Comparison of ENCODE assay signal across 21 cellular contexts in genomic region chr6:155329460-155330132, GRCh38. TPM values are rescaled to one million over a fixed set of nuclear protein-coding genes. Genes with fewer than 3 reads are reported as not detected.
DNase-seq lines count a peak whose midpoint lies in the region; ATAC-seq and TF ChIP-seq lines count a peak whose summit lies in the region.
"Had no signal": no experiment of that assay in that cellular context is flagged by ENCODE, and none has a peak within 500 bp of the region (broad histone marks: within the 10 kb centered on the region; RNA-seq: fewer than 3 reads in every experiment).

No MANE protein-coding gene starts in this region.

- CTCF ChIA-PET in Calu3 (lab: Charles Lee), result interaction anchor here (0.6 to 2.3 kb wide), 4 partner anchors 14 to 1051 kb away, joined by 3 to 12 read pairs (median 3); no protein-coding TSS in a partner anchor

- intact Hi-C loops in Calu3 (cut with micrococcal nuclease; ENCODE audit: unreplicated experiment), result loop anchor here (5.0 to 10.0 kb wide), 4 partner anchors 165 to 1715 kb away; partner anchors contain the start of gene ARID1B
- intact Hi-C loops in vagina (cut with DNase I), result loop anchor here (10.0 kb wide), 1 partner anchor 165 kb away; no protein-coding TSS in a partner anchor

- no peak overlapping the region for H3K27ac ChIP-seq in vagina
- H3K27ac ChIP-seq: 22Rv1, RWPE1 had no signal

- DNase-seq in DMS53 (lab: John Stamatoyannopoulos, UW) (peak; percentile 47), DMS53 treated with DMSO at 0.1 percent for 48 hours (lab: John Stamatoyannopoulos, UW; ENCODE audit: unreplicated experiment) (no peak), Calu3 (no peak), progenitor cell of endocrine pancreas (ENCODE audit: low spot score, unreplicated experiment) (no peak), NCI-H1105 (lab: John Stamatoyannopoulos, UW) (no peak), vagina (ENCODE audit: extremely low spot score in 2 of 2) (no peak), NCI-H446 treated with DMSO at 0.1 percent for 48 hours (lab: John Stamatoyannopoulos, UW) (no peak)
- DNase-seq: CD8-positive, alpha-beta T cell; GOT3; HCEC 1CT; KG1; NCI-H1694 treated with DMSO at 0.1 percent for 48 hours; NCI-H2081 treated with DMSO at 0.1 percent for 48 hours; NCI-H2171 treated with DMSO at 0.1 percent for 48 hours; NCI-H446; SHP77 treated with DMSO at 0.1 percent for 48 hours had no signal

- BruUV-seq in Calu3 (replicated peaks; lab: Mats Ljungman, UMichigan), result no TSS peak

- H3K36me3 Mint-ChIP-seq in Calu3 (ENCODE audit: insufficient read depth, unreplicated experiment), result peaks cover 12% of the 10 kb centered on the region
- no peaks in the 10 kb centered on the region for H3K36me3 Mint-ChIP-seq in activated T-helper 17 cell treated with anti-CD3 and anti-CD28 coated beads, Interleukin-2, amount 50 U/mL, for 72 hours (ENCODE audit: low read depth)
- no peaks in the 10 kb centered on the region for H3K36me3 Mint-ChIP-seq in progenitor cell of endocrine pancreas (ENCODE audit: insufficient read depth)
- H3K36me3 Mint-ChIP-seq: CD8-positive, alpha-beta T cell had no signal

- peaks cover 42% of the 10 kb centered on the region for H3K4me1 Mint-ChIP-seq in Calu3 (ENCODE audit: low read depth, unreplicated experiment)
- peaks cover 12% of the 10 kb centered on the region for H3K4me1 Mint-ChIP-seq in activated T-helper 17 cell treated with anti-CD3 and anti-CD28 coated beads, Interleukin-2, amount 50 U/mL, for 72 hours
- H3K4me1 Mint-ChIP-seq in progenitor cell of endocrine pancreas (ENCODE audit: low read depth), result peaks cover 30% of the 10 kb centered on the region

- no peak overlapping the region for H3K4me3 ChIP-seq in vagina
- H3K4me3 ChIP-seq: BLaER1 treated with 17β-estradiol and CSF1 and Interleukin-3, amounts not matched to agents 10 nM and 100 nM; SK-N-MC had no signal

- H3K27ac Mint-ChIP-seq in Calu3 (ENCODE audit: unreplicated experiment) (peak overlapping the region; percentile 96), progenitor cell of endocrine pancreas (peak overlapping the region; percentile 91)
- peak overlapping the region; percentile 29 for H3K27ac Mint-ChIP-seq in activated T-helper 17 cell treated with anti-CD3 and anti-CD28 coated beads, Interleukin-2, amount 50 U/mL, for 72 hours
- H3K27ac Mint-ChIP-seq: CD8-positive, alpha-beta T cell had no signal

- H3K4me3 Mint-ChIP-seq in Calu3 (ENCODE audit: low read depth, unreplicated experiment) (no peak overlapping the region), progenitor cell of endocrine pancreas (ENCODE audit: low read depth) (peak overlapping the region; percentile 3)
- no peak overlapping the region for H3K4me3 Mint-ChIP-seq in activated T-helper 17 cell treated with anti-CD3 and anti-CD28 coated beads, Interleukin-2, amount 50 U/mL, for 72 hours
- H3K4me3 Mint-ChIP-seq: CD8-positive, alpha-beta T cell had no signal

- H3K9me3 Mint-ChIP-seq in Calu3 (ENCODE audit: low read depth, unreplicated experiment) (no peaks in the 10 kb centered on the region), progenitor cell of endocrine pancreas (ENCODE audit: low read depth) (peaks cover 3% of the 10 kb centered on the region)
- H3K9me3 Mint-ChIP-seq in activated T-helper 17 cell treated with anti-CD3 and anti-CD28 coated beads, Interleukin-2, amount 50 U/mL, for 72 hours, result no peaks in the 10 kb centered on the region
- H3K9me3 Mint-ChIP-seq: CD8-positive, alpha-beta T cell had no signal

- H3K27me3 Mint-ChIP-seq in Calu3 (ENCODE audit: unreplicated experiment) (no peaks in the 10 kb centered on the region), progenitor cell of endocrine pancreas (no peaks in the 10 kb centered on the region)
- peaks cover 3% of the 10 kb centered on the region for H3K27me3 Mint-ChIP-seq in activated T-helper 17 cell treated with anti-CD3 and anti-CD28 coated beads, Interleukin-2, amount 50 U/mL, for 72 hours

- no peaks in the 10 kb centered on the region for H3K36me3 ChIP-seq in vagina
- H3K36me3 ChIP-seq: BLaER1 treated with 17β-estradiol and CSF1 and Interleukin-3, amounts not matched to agents 10 nM and 100 nM had no signal

- H3K4me1 ChIP-seq in vagina, result no peaks in the 10 kb centered on the region

- no peaks in the 10 kb centered on the region for H3K9me3 ChIP-seq in vagina
- H3K9me3 ChIP-seq: BLaER1 treated with 17β-estradiol and CSF1 and Interleukin-3, amounts not matched to agents 10 nM and 100 nM had no signal

- H3K27me3 ChIP-seq in vagina, result no peaks in the 10 kb centered on the region
- H3K27me3 ChIP-seq: BLaER1 treated with 17β-estradiol and CSF1 and Interleukin-3, amounts not matched to agents 10 nM and 100 nM had no signal

- no peak for TF ChIP-seq CTCF in Calu3 (IDR thresholded peaks at IDR 0.05; ENCODE audit: unreplicated experiment)
- no peak for TF ChIP-seq CTCF in progenitor cell of endocrine pancreas (IDR thresholded peaks at IDR 0.05; ENCODE audit: unreplicated experiment)
- TF ChIP-seq CTCF in vagina (IDR thresholded peaks at IDR 0.05), result no peak

- ATAC-seq in activated T-helper 17 cell treated with anti-CD3 and anti-CD28 coated beads, Interleukin-2, amount 50 U/mL, for 72 hours (replicated peaks), result no peak
- ATAC-seq: CD8-positive, alpha-beta T cell had no signal

- TF ChIP-seq POLR2A in vagina (IDR thresholded peaks at IDR 0.05), result no peak

RNA-seq across cellular contexts. Expression of gene TFB1M, which starts 15.3 kb away (rescaled TPM):
- total RNA-seq in Calu3 (2022) (24.9 and 27.4 TPM in 2 replicates), progenitor cell of endocrine pancreas (33.2 and 37.4 TPM in 2 replicates), vagina (7.6 TPM)
- total RNA-seq in activated T-helper 17 cell treated with anti-CD3 and anti-CD28 coated beads, Interleukin-2, amount 50 U/mL, for 72 hours, result 10 to 100 TPM; 38.6 to 48.9 TPM

Comparison
In these comparisons a context has a peak if more than half of its experiments do, and no peak if none do; other contexts are left out.
1. H3K27ac Mint-ChIP-seq: peak in every context shown above with its lines; median percentile 96 in Calu3; 91 in progenitor cell of endocrine pancreas; 29 in activated T-helper 17 cell treated with anti-CD3 and anti-CD28 coated beads, Interleukin-2, amount 50 U/mL, for 72 hours.